Comparison of ENCODE assay signal across 1 cellular context in the genomic region with DNA sequence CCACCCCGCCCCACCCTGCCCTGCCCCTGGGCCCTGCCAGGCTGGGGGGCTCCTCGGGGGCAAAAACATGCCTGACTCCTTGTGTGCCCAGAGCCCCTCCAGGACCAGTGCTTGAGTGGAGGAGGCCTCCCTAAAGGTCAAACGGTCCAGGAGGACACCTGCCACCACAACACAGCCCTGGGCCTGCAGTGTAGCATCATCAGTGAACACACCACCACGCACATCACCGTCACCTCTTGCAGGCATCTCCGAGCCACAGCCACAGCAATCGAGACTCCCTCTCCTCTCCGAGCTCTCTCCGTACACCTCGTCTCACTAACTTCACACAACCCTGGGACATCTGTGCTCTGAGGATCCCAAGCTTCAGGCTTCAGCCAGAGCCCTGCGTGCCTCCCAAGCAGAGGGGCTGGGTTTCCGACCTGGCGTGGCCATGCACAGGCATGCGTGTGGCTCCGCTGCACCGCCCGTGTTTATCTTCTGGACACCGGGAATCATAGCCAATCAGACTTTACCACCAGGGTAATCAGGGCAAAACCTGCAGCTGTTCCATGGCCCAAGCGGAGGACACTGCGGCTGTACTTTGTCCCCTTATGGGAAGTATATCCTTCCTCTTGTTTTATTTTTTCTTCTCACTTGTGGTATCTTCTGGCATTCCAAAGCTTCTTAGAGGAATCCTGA.
TF ChIP-seq lines count a peak whose summit lies in the region.

No MANE protein-coding gene starts in this region.

TF ChIP-seq in H1, 55 proteins besides CTCF, POLR2A, EP300 and RAD21 (continued from another document):
- TF ChIP-seq, protein P1, sequence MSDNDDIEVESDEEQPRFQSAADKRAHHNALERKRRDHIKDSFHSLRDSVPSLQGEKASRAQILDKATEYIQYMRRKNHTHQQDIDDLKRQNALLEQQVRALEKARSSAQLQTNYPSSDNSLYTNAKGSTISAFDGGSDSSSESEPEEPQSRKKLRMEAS (IDR thresholded peaks at IDR 0.05), result no peak
- TF ChIP-seq POLR2AphosphoS5 (IDR thresholded peaks at IDR 0.05; ENCODE audit: low read depth, low read length), result no peak
- TF ChIP-seq NRF1 (IDR thresholded peaks at IDR 0.05; ENCODE audit: low read depth, low read length), result no peak
- TF ChIP-seq, protein P2, sequence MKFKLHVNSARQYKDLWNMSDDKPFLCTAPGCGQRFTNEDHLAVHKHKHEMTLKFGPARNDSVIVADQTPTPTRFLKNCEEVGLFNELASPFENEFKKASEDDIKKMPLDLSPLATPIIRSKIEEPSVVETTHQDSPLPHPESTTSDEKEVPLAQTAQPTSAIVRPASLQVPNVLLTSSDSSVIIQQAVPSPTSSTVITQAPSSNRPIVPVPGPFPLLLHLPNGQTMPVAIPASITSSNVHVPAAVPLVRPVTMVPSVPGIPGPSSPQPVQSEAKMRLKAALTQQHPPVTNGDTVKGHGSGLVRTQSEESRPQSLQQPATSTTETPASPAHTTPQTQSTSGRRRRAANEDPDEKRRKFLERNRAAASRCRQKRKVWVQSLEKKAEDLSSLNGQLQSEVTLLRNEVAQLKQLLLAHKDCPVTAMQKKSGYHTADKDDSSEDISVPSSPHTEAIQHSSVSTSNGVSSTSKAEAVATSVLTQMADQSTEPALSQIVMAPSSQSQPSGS (IDR thresholded peaks at IDR 0.05; ENCODE audit: low read length), result no peak
- no peak for TF ChIP-seq PHF8 (conservative IDR thresholded peaks at IDR 0.05; ENCODE audit: low read depth, low read length)
- no peak for TF ChIP-seq CREB1 (IDR thresholded peaks at IDR 0.05)
- no peak for TF ChIP-seq TCF12 (IDR thresholded peaks at IDR 0.05; ENCODE audit: low read depth, low read length)
- TF ChIP-seq, protein P3, sequence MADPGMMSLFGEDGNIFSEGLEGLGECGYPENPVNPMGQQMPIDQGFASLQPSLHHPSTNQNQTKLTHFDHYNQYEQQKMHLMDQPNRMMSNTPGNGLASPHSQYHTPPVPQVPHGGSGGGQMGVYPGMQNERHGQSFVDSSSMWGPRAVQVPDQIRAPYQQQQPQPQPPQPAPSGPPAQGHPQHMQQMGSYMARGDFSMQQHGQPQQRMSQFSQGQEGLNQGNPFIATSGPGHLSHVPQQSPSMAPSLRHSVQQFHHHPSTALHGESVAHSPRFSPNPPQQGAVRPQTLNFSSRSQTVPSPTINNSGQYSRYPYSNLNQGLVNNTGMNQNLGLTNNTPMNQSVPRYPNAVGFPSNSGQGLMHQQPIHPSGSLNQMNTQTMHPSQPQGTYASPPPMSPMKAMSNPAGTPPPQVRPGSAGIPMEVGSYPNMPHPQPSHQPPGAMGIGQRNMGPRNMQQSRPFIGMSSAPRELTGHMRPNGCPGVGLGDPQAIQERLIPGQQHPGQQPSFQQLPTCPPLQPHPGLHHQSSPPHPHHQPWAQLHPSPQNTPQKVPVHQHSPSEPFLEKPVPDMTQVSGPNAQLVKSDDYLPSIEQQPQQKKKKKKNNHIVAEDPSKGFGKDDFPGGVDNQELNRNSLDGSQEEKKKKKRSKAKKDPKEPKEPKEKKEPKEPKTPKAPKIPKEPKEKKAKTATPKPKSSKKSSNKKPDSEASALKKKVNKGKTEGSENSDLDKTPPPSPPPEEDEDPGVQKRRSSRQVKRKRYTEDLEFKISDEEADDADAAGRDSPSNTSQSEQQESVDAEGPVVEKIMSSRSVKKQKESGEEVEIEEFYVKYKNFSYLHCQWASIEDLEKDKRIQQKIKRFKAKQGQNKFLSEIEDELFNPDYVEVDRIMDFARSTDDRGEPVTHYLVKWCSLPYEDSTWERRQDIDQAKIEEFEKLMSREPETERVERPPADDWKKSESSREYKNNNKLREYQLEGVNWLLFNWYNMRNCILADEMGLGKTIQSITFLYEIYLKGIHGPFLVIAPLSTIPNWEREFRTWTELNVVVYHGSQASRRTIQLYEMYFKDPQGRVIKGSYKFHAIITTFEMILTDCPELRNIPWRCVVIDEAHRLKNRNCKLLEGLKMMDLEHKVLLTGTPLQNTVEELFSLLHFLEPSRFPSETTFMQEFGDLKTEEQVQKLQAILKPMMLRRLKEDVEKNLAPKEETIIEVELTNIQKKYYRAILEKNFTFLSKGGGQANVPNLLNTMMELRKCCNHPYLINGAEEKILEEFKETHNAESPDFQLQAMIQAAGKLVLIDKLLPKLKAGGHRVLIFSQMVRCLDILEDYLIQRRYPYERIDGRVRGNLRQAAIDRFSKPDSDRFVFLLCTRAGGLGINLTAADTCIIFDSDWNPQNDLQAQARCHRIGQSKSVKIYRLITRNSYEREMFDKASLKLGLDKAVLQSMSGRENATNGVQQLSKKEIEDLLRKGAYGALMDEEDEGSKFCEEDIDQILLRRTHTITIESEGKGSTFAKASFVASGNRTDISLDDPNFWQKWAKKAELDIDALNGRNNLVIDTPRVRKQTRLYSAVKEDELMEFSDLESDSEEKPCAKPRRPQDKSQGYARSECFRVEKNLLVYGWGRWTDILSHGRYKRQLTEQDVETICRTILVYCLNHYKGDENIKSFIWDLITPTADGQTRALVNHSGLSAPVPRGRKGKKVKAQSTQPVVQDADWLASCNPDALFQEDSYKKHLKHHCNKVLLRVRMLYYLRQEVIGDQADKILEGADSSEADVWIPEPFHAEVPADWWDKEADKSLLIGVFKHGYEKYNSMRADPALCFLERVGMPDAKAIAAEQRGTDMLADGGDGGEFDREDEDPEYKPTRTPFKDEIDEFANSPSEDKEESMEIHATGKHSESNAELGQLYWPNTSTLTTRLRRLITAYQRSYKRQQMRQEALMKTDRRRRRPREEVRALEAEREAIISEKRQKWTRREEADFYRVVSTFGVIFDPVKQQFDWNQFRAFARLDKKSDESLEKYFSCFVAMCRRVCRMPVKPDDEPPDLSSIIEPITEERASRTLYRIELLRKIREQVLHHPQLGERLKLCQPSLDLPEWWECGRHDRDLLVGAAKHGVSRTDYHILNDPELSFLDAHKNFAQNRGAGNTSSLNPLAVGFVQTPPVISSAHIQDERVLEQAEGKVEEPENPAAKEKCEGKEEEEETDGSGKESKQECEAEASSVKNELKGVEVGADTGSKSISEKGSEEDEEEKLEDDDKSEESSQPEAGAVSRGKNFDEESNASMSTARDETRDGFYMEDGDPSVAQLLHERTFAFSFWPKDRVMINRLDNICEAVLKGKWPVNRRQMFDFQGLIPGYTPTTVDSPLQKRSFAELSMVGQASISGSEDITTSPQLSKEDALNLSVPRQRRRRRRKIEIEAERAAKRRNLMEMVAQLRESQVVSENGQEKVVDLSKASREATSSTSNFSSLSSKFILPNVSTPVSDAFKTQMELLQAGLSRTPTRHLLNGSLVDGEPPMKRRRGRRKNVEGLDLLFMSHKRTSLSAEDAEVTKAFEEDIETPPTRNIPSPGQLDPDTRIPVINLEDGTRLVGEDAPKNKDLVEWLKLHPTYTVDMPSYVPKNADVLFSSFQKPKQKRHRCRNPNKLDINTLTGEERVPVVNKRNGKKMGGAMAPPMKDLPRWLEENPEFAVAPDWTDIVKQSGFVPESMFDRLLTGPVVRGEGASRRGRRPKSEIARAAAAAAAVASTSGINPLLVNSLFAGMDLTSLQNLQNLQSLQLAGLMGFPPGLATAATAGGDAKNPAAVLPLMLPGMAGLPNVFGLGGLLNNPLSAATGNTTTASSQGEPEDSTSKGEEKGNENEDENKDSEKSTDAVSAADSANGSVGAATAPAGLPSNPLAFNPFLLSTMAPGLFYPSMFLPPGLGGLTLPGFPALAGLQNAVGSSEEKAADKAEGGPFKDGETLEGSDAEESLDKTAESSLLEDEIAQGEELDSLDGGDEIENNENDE (IDR thresholded peaks at IDR 0.05; ENCODE audit: insufficient replicate concordance, low read length), result no peak
- no peak for TF ChIP-seq EZH2 (IDR thresholded peaks at IDR 0.05; ENCODE audit: low read depth, low read length, severe bottlenecking)
- no peak for TF ChIP-seq TAF7 (optimal IDR thresholded peaks at IDR 0.05; ENCODE audit: borderline replicate concordance, low read depth, low read length)
- TF ChIP-seq RNF2 (IDR thresholded peaks at IDR 0.05; ENCODE audit: borderline replicate concordance, low read depth, low read length, missing control alignments, poor library complexity, severe bottlenecking), result no peak
- TF ChIP-seq NANOG (IDR thresholded peaks at IDR 0.05; ENCODE audit: insufficient read depth, low read depth, low read length, poor library complexity, severe bottlenecking), result no peak
- no peak for TF ChIP-seq HDAC2 (IDR thresholded peaks at IDR 0.05; ENCODE audit: borderline replicate concordance in 1 of 2, low read depth in 2 of 2, low read length in 2 of 2)
- TF ChIP-seq RXRA (IDR thresholded peaks at IDR 0.05; ENCODE audit: insufficient read depth, low read depth, low read length), result no peak
- TF ChIP-seq SIN3A (conservative IDR thresholded peaks at IDR 0.05 in 1 of 2, IDR thresholded peaks at IDR 0.05 in 1 of 2; ENCODE audit: low read depth in 1 of 2, low read length in 2 of 2), result no peak
